ENCODE assay signal across 7 cellular contexts in genomic region chr5:170623576-170624181, GRCh38.
A peak's percentile ranks its signal among the peaks of the same experiment; 100 is the strongest.
DNase-seq lines count a peak whose midpoint lies in the region; ATAC-seq and TF ChIP-seq lines count a peak whose summit lies in the region.

No MANE protein-coding gene starts in this region.

- intact Hi-C loops in cardiac septum (cut with DNase I): loop anchor here (2.0 kb wide), 1 partner anchor 189 kb away; no protein-coding TSS in a partner anchor

- no peak overlapping the region for H3K27ac ChIP-seq in VCaP

- no peak for ATAC-seq in HG03280 (IDR thresholded peaks at IDR 0.05; ENCODE audit: unreplicated experiment)

- TF ChIP-seq CTCF in VCaP (conservative IDR thresholded peaks at IDR 0.05): peak; percentile 83

- in situ Hi-C loops in KBM-7 (cut with MboI; ENCODE audit: low pct_unique_long_range_greater_than_20kb, low sequenced_read_pairs): loop anchor here (10.0 to 25.0 kb wide), 2 partner anchors 189 to 411 kb away; no protein-coding TSS in a partner anchor

- DNase-seq in GM03348 (ENCODE audit: low spot score) (peak; percentile 81), KBM-7 (peak; percentile 42), cardiac septum (ENCODE audit: low spot score) (peak; percentile 71), pons (ENCODE audit: low spot score) (no peak)
- peak; percentile 18 to 24 for DNase-seq in stimulated activated CD4-positive, alpha-beta T cell treated with anti-CD3 and anti-CD28 coated beads, Interleukin-15, amount 100 ng/mL, for 48 hours (ENCODE audit: low read depth in 2 of 2)
